In genomic region chr16:81623365-81624102, GRCh38 we compare ENCODE assay signal across 8 cellular contexts.
A peak's percentile ranks its signal among the peaks of the same experiment; 100 is the strongest.
DNase-seq lines count a peak whose midpoint lies in the region; ATAC-seq and TF ChIP-seq lines count a peak whose summit lies in the region.

No MANE protein-coding gene starts in this region.

- no peaks in the 10 kb centered on the region for H3K27me3 Mint-ChIP-seq in T-cell

- H3K9me3 ChIP-seq in Karpas-422 (ENCODE audit: low read length), result no peaks in the 10 kb centered on the region

- no peaks in the 10 kb centered on the region for H3K36me3 ChIP-seq in Karpas-422 (ENCODE audit: insufficient read depth, low read length)

- peaks cover 0 to 21% (median 11%) of the 10 kb centered on the region in 3 donors for H3K4me1 Mint-ChIP-seq in T-cell

- no peaks in the 10 kb centered on the region for H3K9me2 ChIP-seq in Karpas-422 (replicated peaks; ENCODE audit: insufficient read depth, low read length)

- H3K9me3 Mint-ChIP-seq in T-cell, result no peaks in the 10 kb centered on the region

- peaks cover 25% of the 10 kb centered on the region for H3K4me1 ChIP-seq in Karpas-422 (ENCODE audit: low read length)

- CTCF ChIA-PET in T-cell (lab: Charles Lee), result no interaction called here

- H4K20me1 ChIP-seq in Karpas-422 (ENCODE audit: insufficient read depth, low read depth, low read length), result peaks cover 25% of the 10 kb centered on the region; the same call in 1 of the 2 replicates

- peak; percentile 41 for DNase-seq in Daoy (ENCODE audit: low read depth)
- DNase-seq in Karpas-422, result peak; percentile 87
- DNase-seq in T-cell, result peak in 32 of 34 experiments; percentile 11 to 69 (median 42)
- no peak for DNase-seq in astrocyte of the cerebellum (ENCODE audit: low read depth)
- DNase-seq in left colon, result peak in 1 of 2 donors; percentile 52
- DNase-seq in stimulated activated CD8-positive, alpha-beta memory T cell treated with anti-CD3 and anti-CD28 coated beads, Interleukin-15, amount 100 ng/mL, for 4 hours (ENCODE audit: low read depth in 2 of 2), result peak; percentile 20 to 30

- H2AFZ ChIP-seq in Karpas-422 (ENCODE audit: low read length), result no peak overlapping the region

- TF ChIP-seq CTCF in astrocyte of the cerebellum (IDR thresholded peaks at IDR 0.05; ENCODE audit: low read depth, low read length, missing control alignments), result peak; percentile 58

- in situ Hi-C loops in astrocyte of the cerebellum (cut with HindIII; ENCODE audit: low sequenced_read_pairs), result loop anchor here (5.0 kb wide), 2 partner anchors 36 to 76 kb away; no protein-coding TSS in a partner anchor

- intact Hi-C loops in left colon (cut with DNase I, micrococcal nuclease), result loop anchor here in 1 of 2 donors (10.0 kb wide), 1 partner anchor 101 kb away; no protein-coding TSS in a partner anchor

- H3K9ac ChIP-seq in Karpas-422 (ENCODE audit: low read length), result no peak overlapping the region

- no peak overlapping the region for H3K4me2 ChIP-seq in Karpas-422 (ENCODE audit: low read depth, low read length, poor library complexity, severe bottlenecking)

- H3K4me3 Mint-ChIP-seq in T-cell, result no peak overlapping the region

- H3K36me3 Mint-ChIP-seq in T-cell, result peaks cover 16% of the 10 kb centered on the region

- no peak overlapping the region for H3K27ac ChIP-seq in Karpas-422 (ENCODE audit: low read length)

- H3K27ac Mint-ChIP-seq in T-cell, result peak overlapping the region in 1 of 2 donors; percentile 5

- H3K27me3 ChIP-seq in Karpas-422 (ENCODE audit: low read length), result no peaks in the 10 kb centered on the region

- H3K4me3 ChIP-seq in Karpas-422 (ENCODE audit: low read length) (no peak overlapping the region), astrocyte of the cerebellum (ENCODE audit: low read depth, low read length) (no peak overlapping the region)

- ATAC-seq in T-cell (replicated peaks in 1 of 4) (peak; percentile 56 to 70 (median 62)), left colon (peak; percentile 35), GM18517 (IDR thresholded peaks at IDR 0.05; ENCODE audit: unreplicated experiment) (no peak), HG03565 (IDR thresholded peaks at IDR 0.05; ENCODE audit: unreplicated experiment) (no peak)

- H3K79me2 ChIP-seq in Karpas-422 (ENCODE audit: low read length), result no peaks in the 10 kb centered on the region

- POLR2A ChIA-PET in T-cell (lab: Charles Lee), result no interaction called here

Comparison
In these comparisons a context has a peak if more than half of its experiments do, and no peak if none do; other contexts are left out.
1. ATAC-seq: peak in T-cell (4 of 4) and left colon (single experiment); none in GM18517 (single experiment) and HG03565 (single experiment).